8 cellular contexts compared by ENCODE assay signal in the genomic region with DNA sequence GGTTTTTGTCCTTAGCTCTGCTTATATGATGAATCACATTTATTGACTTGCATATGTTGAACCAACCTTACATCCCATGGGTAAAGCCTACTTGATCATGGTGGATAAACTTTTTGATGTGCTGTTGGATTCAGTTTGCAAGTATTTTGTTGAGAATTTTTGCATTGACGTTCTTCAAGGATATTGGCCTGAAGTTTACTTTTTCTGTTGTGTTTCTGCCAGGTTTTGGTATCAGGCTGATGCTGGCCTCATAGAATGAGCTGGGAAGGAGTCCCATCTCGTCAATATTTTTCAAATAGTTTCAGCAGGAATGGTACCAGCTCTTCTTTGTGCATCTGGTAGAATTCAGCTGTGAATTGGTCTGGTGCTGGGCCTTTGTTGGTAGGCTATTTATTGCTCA. TPM values are rescaled to one million over a fixed set of nuclear protein-coding genes. Genes with fewer than 3 reads are reported as not detected.
"Had no signal": no experiment of that assay in that cellular context is flagged by ENCODE, and none has a peak within 500 bp of the region (broad histone marks: within the 10 kb centered on the region; RNA-seq: fewer than 3 reads in every experiment).

No MANE protein-coding gene starts in this region.

- DNase-seq: GOT3, H7, HFFc6, IMR-90 had no signal

- H3K4me3 ChIP-seq: HAP-1, K562 had no signal

- H3K36me3 ChIP-seq: HAP-1 had no signal

- H3K9me3 ChIP-seq: HAP-1 had no signal

- FAIRE-seq: HTR-8/SVneo, K562 had no signal

RNA-seq across cellular contexts. Expression of gene KCTD16, which starts 49.9 kb away (rescaled TPM):
- total RNA-seq: H7, HT-29 had no signal
- polyA plus RNA-seq: K562 had no signal
